ENCODE assay signal across 8 cellular contexts in the genomic region with DNA sequence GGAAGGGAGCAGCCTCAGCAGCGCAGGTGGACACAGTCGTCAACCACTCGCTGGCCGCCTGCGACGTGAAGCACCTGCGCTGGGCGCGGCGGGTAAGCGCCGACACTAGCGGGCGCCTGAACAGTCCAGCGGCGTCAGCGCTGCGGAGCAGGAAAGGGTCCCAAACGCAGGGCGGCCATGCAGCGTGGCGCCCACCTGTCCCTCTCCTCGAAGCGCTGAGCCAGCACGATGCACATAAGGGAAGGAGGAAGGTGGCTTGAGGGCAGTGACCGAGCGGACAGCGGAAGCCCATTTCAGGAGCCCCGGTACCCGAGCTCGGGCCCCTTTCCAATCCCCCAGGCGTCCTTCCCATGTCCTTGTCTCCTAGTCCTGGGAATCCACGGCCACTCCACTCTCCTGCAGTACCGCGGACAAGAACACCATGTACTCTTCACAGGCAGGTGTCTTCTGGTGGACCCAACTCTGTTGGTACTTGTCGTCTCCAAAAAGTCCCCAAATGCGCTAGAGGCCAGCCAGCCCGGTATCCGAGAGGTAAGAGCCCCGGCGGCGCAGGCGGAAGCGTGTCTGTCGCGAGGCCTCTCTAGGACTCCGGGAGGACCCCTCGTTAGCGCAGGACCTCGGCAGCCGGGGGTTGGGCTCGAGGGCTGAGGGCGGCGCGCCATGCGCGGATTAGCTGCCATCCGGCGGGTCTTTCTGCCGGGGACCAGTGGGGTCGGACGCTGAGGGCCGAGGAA.
DNase-seq lines count a peak whose midpoint lies in the region; ATAC-seq lines count a peak whose summit lies in the region.

No MANE protein-coding gene starts in this region.

- ATAC-seq in GM21447 (IDR thresholded peaks at IDR 0.05; ENCODE audit: unreplicated experiment) (no peak), GM18511 (IDR thresholded peaks at IDR 0.05; ENCODE audit: unreplicated experiment) (no peak)

- H3K27ac ChIP-seq in skin epidermis = peak overlapping the region in 4 of 21 experiments; percentile 18 to 57 (median 31)

- H3K4me3 ChIP-seq in iPS-11a (ENCODE audit: low read depth, low read length) (peak overlapping the region; percentile 15), skin epidermis (peak overlapping the region; percentile 14 to 42 (median 21))

- DNase-seq in NCI-H1092 treated with DMSO at 0.1 percent for 48 hours (lab: John Stamatoyannopoulos, UW) (peak; percentile 55), DMS114 treated with DMSO at 0.1 percent for 48 hours (lab: John Stamatoyannopoulos, UW; ENCODE audit: unreplicated experiment) (no peak), NCI-H128 (lab: John Stamatoyannopoulos, UW; ENCODE audit: unreplicated experiment) (no peak)
- DNase-seq in activated T-cell treated with anti-CD3 and anti-CD28 coated beads, Interleukin-2, amount 50 U/mL, for 1 hour = peak; percentile 57

Comparison
In these comparisons a context has a peak if more than half of its experiments do, and no peak if none do; other contexts are left out.
1. DNase-seq: peak in NCI-H1092 treated with DMSO at 0.1 percent for 48 hours (single experiment) and activated T-cell treated with anti-CD3 and anti-CD28 coated beads, Interleukin-2, amount 50 U/mL, for 1 hour (single experiment); none in DMS114 treated with DMSO at 0.1 percent for 48 hours (single experiment) and NCI-H128 (single experiment).